Comparison of ENCODE assay signal across 20 cellular contexts in genomic region chr15:59087731-59088130, GRCh38.
"Had no signal": no experiment of that assay in that cellular context is flagged by ENCODE, and none has a peak within 500 bp of the region (broad histone marks: within the 10 kb centered on the region; RNA-seq: fewer than 3 reads in every experiment).

No MANE protein-coding gene starts in this region.

- H3K9me3 ChIP-seq: gastroesophageal sphincter, left ventricle myocardium inferior, spleen, upper lobe of left lung had no signal

- H3K27ac Mint-ChIP-seq: activated T-helper 1 cell treated with anti-CD3 and anti-CD28 coated beads, Interleukin-12 subunit alpha, Interleukin-12 subunit beta, Interleukin-2, Interleukin-4 antibody, amounts not matched to agents 30 ng/mL and 10 ng/mL and 1 ng/mL, durations not matched to agents 14 hours and 24 hours and 36 hours had no signal

- H3K4me3 ChIP-seq: cardiac muscle cell, gastroesophageal sphincter, left ventricle myocardium inferior, spleen, upper lobe of left lung had no signal

- H3K27ac ChIP-seq: cardiac muscle cell, epithelial cell of prostate, gastroesophageal sphincter, left ventricle myocardium inferior, spleen, upper lobe of left lung had no signal

- H3K4me3 Mint-ChIP-seq: activated T-helper 1 cell treated with anti-CD3 and anti-CD28 coated beads, Interleukin-12 subunit alpha, Interleukin-12 subunit beta, Interleukin-2, Interleukin-4 antibody, amounts not matched to agents 30 ng/mL and 10 ng/mL and 1 ng/mL, durations not matched to agents 14 hours and 24 hours and 36 hours; neural crest cell had no signal

- DNase-seq: activated CD4-positive, alpha-beta T cell treated with anti-CD3 and anti-CD28 coated beads for 1 hour; activated CD4-positive, alpha-beta T cell treated with anti-CD3 and anti-CD28 coated beads, Interleukin-2, amount 50 U/mL, for 4 hours; activated gamma-delta T cell; amygdala; head of caudate nucleus; hypothalamus; left ventricle myocardium inferior; mammary epithelial cell; spleen; stimulated activated CD4-positive, alpha-beta T cell treated with anti-CD3 and anti-CD28 coated beads, Interleukin-4, amount 100 ng/mL, for 1 hour; stimulated activated naive CD8-positive, alpha-beta T cell treated with anti-CD3 and anti-CD28 coated beads, Interleukin-15, Interleukin-2, amounts not matched to agents 100 U/mL and 50 U/mL, for 24 hours; T-helper 1 cell; T-helper 9 cell; upper lobe of left lung had no signal

- H3K9me3 Mint-ChIP-seq: activated naive CD4-positive, alpha-beta T cell treated with anti-CD3 and anti-CD28 coated beads, Interleukin-2, amount 50 U/mL, for 72 hours; activated T-helper 1 cell treated with anti-CD3 and anti-CD28 coated beads, Interleukin-12 subunit alpha, Interleukin-12 subunit beta, Interleukin-2, Interleukin-4 antibody, amounts not matched to agents 30 ng/mL and 10 ng/mL and 1 ng/mL, durations not matched to agents 14 hours and 24 hours and 36 hours; neural crest cell had no signal

- H3K4me1 Mint-ChIP-seq: neural crest cell had no signal

- H3K27me3 ChIP-seq: cardiac muscle cell, gastroesophageal sphincter, spleen, upper lobe of left lung had no signal

- H3K4me1 ChIP-seq: gastroesophageal sphincter, left ventricle myocardium inferior, spleen, upper lobe of left lung had no signal

- ATAC-seq: activated naive CD4-positive, alpha-beta T cell treated with anti-CD3 and anti-CD28 coated beads, Interleukin-2, amount 50 U/mL, for 72 hours; gastroesophageal sphincter; stimulated activated naive CD8-positive, alpha-beta T cell treated with anti-CD3 and anti-CD28 coated beads, Interleukin-15, Interleukin-2, amounts not matched to agents 100 U/mL and 50 U/mL, for 24 hours had no signal
